In the genomic region with DNA sequence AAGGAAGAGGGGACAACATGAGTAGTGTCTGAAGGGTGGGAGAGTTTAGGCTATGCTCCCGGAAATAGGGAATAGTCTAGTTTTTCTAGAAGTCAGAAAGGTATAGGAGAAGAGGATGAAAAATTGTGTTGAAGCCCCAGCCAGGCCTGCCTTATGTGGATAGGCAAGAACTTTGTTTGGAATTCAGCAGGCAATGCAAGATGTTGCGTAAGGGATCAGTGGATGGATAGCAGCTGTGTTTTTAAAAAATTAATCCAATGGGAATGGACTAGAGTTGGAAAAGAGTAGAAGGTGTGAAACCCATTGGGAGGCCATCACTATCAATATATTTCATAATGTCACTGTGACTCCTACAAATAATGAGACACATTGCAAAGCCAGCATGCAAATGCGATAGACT, we compare ENCODE assay signal across 24 cellular contexts.
"Had no signal": no experiment of that assay in that cellular context is flagged by ENCODE, and none has a peak within 500 bp of the region (broad histone marks: within the 10 kb centered on the region; RNA-seq: fewer than 3 reads in every experiment).

No MANE protein-coding gene starts in this region.

- H3K27ac Mint-ChIP-seq: memory B cell, naive B cell had no signal

- DNase-seq: activated CD4-positive, alpha-beta T cell treated with anti-CD3 and anti-CD28 coated beads, Interleukin-2, amount 50 U/mL, for 1 hour; activated CD4-positive, CD25-positive, alpha-beta regulatory T cell treated with anti-CD3 and anti-CD28 coated beads, Interleukin-2, amount 50 U/mL, for 72 hours; activated CD8-positive, alpha-beta memory T cell treated with anti-CD3 and anti-CD28 coated beads, Interleukin-2, amount 50 U/mL, for 4 hours; activated effector memory CD4-positive, alpha-beta T cell treated with anti-CD3 and anti-CD28 coated beads, Interleukin-2, amount 50 U/mL, for 16 hours; activated naive CD4-positive, alpha-beta T cell treated with anti-CD3 and anti-CD28 coated beads, Interleukin-2, amount 50 U/mL, for 16 hours; activated T-cell treated with anti-CD3 and anti-CD28 coated beads, Interleukin-2, amount 50 U/mL, for 4 hours; cerebellar nuclear complex; cortex of kidney; effector CD4-positive, alpha-beta T cell; gastrocnemius medialis; heart left ventricle; mucosa of descending colon; naive B cell; retina; small intestine; stimulated activated CD4-positive, alpha-beta T cell treated with anti-CD3 and anti-CD28 coated beads, Interleukin-4, amount 100 ng/mL, for 1 hour; stomach; testis; upper lobe of left lung had no signal

- H3K9me3 ChIP-seq: breast epithelium, gastrocnemius medialis, heart left ventricle, mucosa of descending colon, stomach, testis, upper lobe of left lung had no signal

- FAIRE-seq: astrocyte, small intestine had no signal

- H3K4me1 Mint-ChIP-seq: memory B cell, naive B cell had no signal

- H3K27ac ChIP-seq: breast epithelium, gastrocnemius medialis, heart left ventricle, stomach, testis, upper lobe of left lung, VCaP had no signal

- ATAC-seq: activated T-cell treated with anti-CD3 and anti-CD28 coated beads, Interleukin-2, amount 50 U/mL, for 4 hours; mucosa of descending colon had no signal

- H3K4me1 ChIP-seq: breast epithelium, testis had no signal

- H3K4me3 ChIP-seq: breast epithelium, gastrocnemius medialis, heart left ventricle, mucosa of descending colon, stomach, testis, upper lobe of left lung had no signal

- H3K4me3 Mint-ChIP-seq: activated T-cell treated with anti-CD3 and anti-CD28 coated beads, Interleukin-2, amount 50 U/mL, for 4 hours; memory B cell; naive B cell; neural crest cell had no signal

- H3K36me3 ChIP-seq: breast epithelium, gastrocnemius medialis, heart left ventricle, stomach, upper lobe of left lung had no signal

- H3K36me3 Mint-ChIP-seq: memory B cell, naive B cell had no signal

- H3K27me3 ChIP-seq: breast epithelium, gastrocnemius medialis, heart left ventricle, stomach, testis, upper lobe of left lung had no signal

- H3K27me3 Mint-ChIP-seq: memory B cell, naive B cell had no signal

- H3K9me3 Mint-ChIP-seq: neural crest cell had no signal
